ENCODE assay signal across 8 cellular contexts in genomic region chr6:157760589-157761330, GRCh38.
DNase-seq lines count a peak whose midpoint lies in the region; ATAC-seq lines count a peak whose summit lies in the region.

No MANE protein-coding gene starts in this region.

- peak; percentile 53 for DNase-seq in activated CD8-positive, alpha-beta memory T cell treated with anti-CD3 and anti-CD28 coated beads, Interleukin-2, amount 50 U/mL, for 4 hours
- DNase-seq in hepatic stellate cell (ENCODE audit: low spot score) = peak; percentile 74
- DNase-seq in NCI-H82 (lab: John Stamatoyannopoulos, UW) = no peak
- DNase-seq in NCI-H146 (lab: John Stamatoyannopoulos, UW) = no peak
- DNase-seq in NCI-H2171 treated with DMSO at 0.1 percent for 48 hours (lab: John Stamatoyannopoulos, UW) = no peak

- ATAC-seq in GM18511 (IDR thresholded peaks at IDR 0.05; ENCODE audit: unreplicated experiment) (peak; percentile 12), HG03342 (IDR thresholded peaks at IDR 0.05; ENCODE audit: unreplicated experiment) (peak; percentile 13), GM18909 (IDR thresholded peaks at IDR 0.05; ENCODE audit: poor library complexity, unreplicated experiment) (no peak)

Comparison
In these comparisons a context has a peak if more than half of its experiments do, and no peak if none do; other contexts are left out.
1. DNase-seq: peak in activated CD8-positive, alpha-beta memory T cell treated with anti-CD3 and anti-CD28 coated beads, Interleukin-2, amount 50 U/mL, for 4 hours (single experiment) and hepatic stellate cell (single experiment); none in NCI-H82 (single experiment), NCI-H146 (single experiment) and NCI-H2171 treated with DMSO at 0.1 percent for 48 hours (single experiment).